In genomic region chr6:28812778-28813569, GRCh38 we compare ENCODE assay signal across 25 cellular contexts.
A peak's percentile ranks its signal among the peaks of the same experiment; 100 is the strongest.
DNase-seq lines count a peak whose midpoint lies in the region; ATAC-seq and TF ChIP-seq lines count a peak whose summit lies in the region.
"Had no signal": no experiment of that assay in that cellular context is flagged by ENCODE, and none has a peak within 500 bp of the region (broad histone marks: within the 10 kb centered on the region; RNA-seq: fewer than 3 reads in every experiment).

No MANE protein-coding gene starts in this region.

- H3K9me3 Mint-ChIP-seq in activated CD4-positive, alpha-beta T cell treated with anti-CD3 and anti-CD28 coated beads, Interleukin-2, amount 10 ng/mL, durations not matched to agents 7 days and 5 days, result peaks cover 11% of the 10 kb centered on the region
- H3K9me3 Mint-ChIP-seq in endodermal cell (no peaks in the 10 kb centered on the region), neural progenitor cell (peaks cover 21% of the 10 kb centered on the region), progenitor cell of endocrine pancreas (ENCODE audit: low read depth) (no peaks in the 10 kb centered on the region)

- H3K36me3 ChIP-seq in HUES64 (ENCODE audit: insufficient read depth, low read length), result no peaks in the 10 kb centered on the region
- H3K36me3 ChIP-seq in endodermal cell (ENCODE audit: control insufficient read depth, insufficient read depth, low read length), result no peaks in the 10 kb centered on the region
- H3K36me3 ChIP-seq in neural progenitor cell, result no peaks in the 10 kb centered on the region
- H3K36me3 ChIP-seq: adrenal gland, colonic mucosa, esophagus muscularis mucosa, lower lobe of right lung, SJCRH30 had no signal

- WGBS in HUES64, result 5% methylated on average over 29 of the region's 29 CpGs
- 9 to 10% methylated on average over 23 to 29 of the region's 29 CpGs for WGBS in endodermal cell (ENCODE audit: insufficient coverage in 1 of 2, insufficient read length in 1 of 2), 2 experiments

- H3K4me2 ChIP-seq in neural progenitor cell, result no peak overlapping the region

- H3K4me1 ChIP-seq in HUES64 (ENCODE audit: insufficient read depth, low read length) (peaks cover 35% of the 10 kb centered on the region), endodermal cell (ENCODE audit: control insufficient read depth, insufficient read depth, low read length) (no peaks in the 10 kb centered on the region), neural progenitor cell (peaks cover 23% of the 10 kb centered on the region)
- H3K4me1 ChIP-seq: adrenal gland, colonic mucosa, lower lobe of right lung, SJCRH30 had no signal

- H3K9ac ChIP-seq in HUES64 (ENCODE audit: low read depth, low read length) (no peak overlapping the region), endodermal cell (ENCODE audit: extremely low read depth, low read length, poor library complexity, severe bottlenecking) (no peak overlapping the region), neural progenitor cell (no peak overlapping the region)

- H3K27ac ChIP-seq in HUES64 (ENCODE audit: low read depth, low read length) (no peak overlapping the region), endodermal cell (ENCODE audit: low read depth, low read length) (no peak overlapping the region), neural progenitor cell (no peak overlapping the region)
- H3K27ac ChIP-seq: adrenal gland, colonic mucosa, esophagus muscularis mucosa, lower lobe of right lung, SJCRH30, VCaP had no signal

- H4K20me1 ChIP-seq in neural progenitor cell (ENCODE audit: low read depth), result peaks cover 87% of the 10 kb centered on the region

- H3K27me3 ChIP-seq in HUES64 (ENCODE audit: insufficient read depth, low read length) (peaks cover 100% of the 10 kb centered on the region), endodermal cell (ENCODE audit: control insufficient read depth, insufficient read depth, low read length, poor library complexity, severe bottlenecking) (peaks cover 97% of the 10 kb centered on the region), neural progenitor cell (peaks cover 100% of the 10 kb centered on the region)
- H3K27me3 ChIP-seq: SJCRH30 had no signal

- CTCF ChIA-PET in activated CD4-positive, alpha-beta T cell treated with anti-CD3 and anti-CD28 coated beads, Interleukin-2, amount 10 ng/mL, durations not matched to agents 7 days and 5 days (lab: Charles Lee), result no interaction called here

- no peaks in the 10 kb centered on the region for H3K79me2 ChIP-seq in neural progenitor cell (ENCODE audit: low read depth)

- H2AFZ ChIP-seq in neural progenitor cell (replicated peaks), result no peak overlapping the region

- DNase-seq in activated CD4-positive, alpha-beta T cell treated with anti-CD3 and anti-CD28 coated beads, Interleukin-2, amount 10 ng/mL, durations not matched to agents 7 days and 5 days, result no peak
- DNase-seq in activated CD4-positive, alpha-beta T cell treated with anti-CD3 and anti-CD28 coated beads for 48 hours, result no peak
- peak; percentile 58 for DNase-seq in endodermal cell
- no peak for DNase-seq in neural progenitor cell (ENCODE audit: low spot score)
- DNase-seq in progenitor cell of endocrine pancreas (ENCODE audit: low spot score, unreplicated experiment), result no peak
- DNase-seq in DMS153 (lab: John Stamatoyannopoulos, UW), result no peak
- no peak for DNase-seq in left colon
- DNase-seq: activated CD4-positive, alpha-beta memory T cell treated with anti-CD3 and anti-CD28 coated beads for 36 hours; activated CD8-positive, alpha-beta memory T cell treated with anti-CD3 and anti-CD28 coated beads, Interleukin-2, amount 50 U/mL, for 48 hours; activated effector memory CD4-positive, alpha-beta T cell treated with Interleukin-2 at 50 U/mL for 16 hours; adrenal gland; AML-193; colonic mucosa; DMS53; effector memory CD8-positive, alpha-beta T cell; lower lobe of right lung; NCI-H1694; NCI-H2171 treated with DMSO at 0.1 percent for 48 hours; NCI-H526; nucleus accumbens; SJCRH30; substantia nigra had no signal

- H3K9me3 ChIP-seq in HUES64 (ENCODE audit: insufficient read depth, low read depth, low read length), result no peaks in the 10 kb centered on the region
- no peaks in the 10 kb centered on the region for H3K9me3 ChIP-seq in endodermal cell (ENCODE audit: control insufficient read depth, low read length)
- no peaks in the 10 kb centered on the region for H3K9me3 ChIP-seq in neural progenitor cell (ENCODE audit: low read depth)
- H3K9me3 ChIP-seq: adrenal gland, colonic mucosa, esophagus muscularis mucosa, lower lobe of right lung, SJCRH30 had no signal

- intact Hi-C loops in left colon (cut with DNase I, micrococcal nuclease), result no loop called here

- TF ChIP-seq CTCF in endodermal cell (conservative IDR thresholded peaks at IDR 0.05), result no peak
- TF ChIP-seq CTCF in neural progenitor cell (IDR thresholded peaks at IDR 0.05), result no peak
- TF ChIP-seq CTCF in progenitor cell of endocrine pancreas (IDR thresholded peaks at IDR 0.05; ENCODE audit: unreplicated experiment), result no peak

- peaks cover 11% of the 10 kb centered on the region for H3K36me3 Mint-ChIP-seq in activated CD4-positive, alpha-beta T cell treated with anti-CD3 and anti-CD28 coated beads, Interleukin-2, amount 10 ng/mL, durations not matched to agents 7 days and 5 days (ENCODE audit: low read depth)
- H3K36me3 Mint-ChIP-seq in endodermal cell (ENCODE audit: low read depth), result no peaks in the 10 kb centered on the region
- no peaks in the 10 kb centered on the region for H3K36me3 Mint-ChIP-seq in neural progenitor cell
- no peaks in the 10 kb centered on the region for H3K36me3 Mint-ChIP-seq in progenitor cell of endocrine pancreas (ENCODE audit: insufficient read depth)

- peaks cover 20% of the 10 kb centered on the region for H3F3A ChIP-seq in neural progenitor cell (ENCODE audit: low read depth)

- peak overlapping the region; percentile 56 for H3K4me3 ChIP-seq in HUES64 (ENCODE audit: low read length)
- H3K4me3 ChIP-seq in endodermal cell (ENCODE audit: low read length), result peak overlapping the region; percentile 87
- no peak overlapping the region for H3K4me3 ChIP-seq in neural progenitor cell
- H3K4me3 ChIP-seq: adrenal gland, colonic mucosa, esophagus muscularis mucosa, lower lobe of right lung, SJCRH30 had no signal

- H3K4me1 Mint-ChIP-seq in activated CD4-positive, alpha-beta T cell treated with anti-CD3 and anti-CD28 coated beads, Interleukin-2, amount 10 ng/mL, durations not matched to agents 7 days and 5 days, result peaks cover 30% of the 10 kb centered on the region
- H3K4me1 Mint-ChIP-seq in endodermal cell, result peaks cover 29% of the 10 kb centered on the region
- H3K4me1 Mint-ChIP-seq in neural progenitor cell, result peaks cover 35% of the 10 kb centered on the region
- peaks cover 16% of the 10 kb centered on the region for H3K4me1 Mint-ChIP-seq in progenitor cell of endocrine pancreas (ENCODE audit: low read depth)

- peak overlapping the region; percentile 45 for H3K4me3 Mint-ChIP-seq in activated CD4-positive, alpha-beta T cell treated with anti-CD3 and anti-CD28 coated beads, Interleukin-2, amount 10 ng/mL, durations not matched to agents 7 days and 5 days
- peak overlapping the region; percentile 72 for H3K4me3 Mint-ChIP-seq in endodermal cell
- H3K4me3 Mint-ChIP-seq in neural progenitor cell, result peak overlapping the region; percentile 78
- no peak overlapping the region for H3K4me3 Mint-ChIP-seq in progenitor cell of endocrine pancreas (ENCODE audit: low read depth)
- H3K4me3 Mint-ChIP-seq: activated CD4-positive, alpha-beta memory T cell treated with anti-CD3 and anti-CD28 coated beads for 36 hours had no signal

- POLR2A ChIA-PET in activated CD4-positive, alpha-beta T cell treated with anti-CD3 and anti-CD28 coated beads, Interleukin-2, amount 10 ng/mL, durations not matched to agents 7 days and 5 days (lab: Charles Lee), result no interaction called here

- H3K27me3 Mint-ChIP-seq in activated CD4-positive, alpha-beta T cell treated with anti-CD3 and anti-CD28 coated beads, Interleukin-2, amount 10 ng/mL, durations not matched to agents 7 days and 5 days, result peaks cover 94% of the 10 kb centered on the region
- peaks cover 98% of the 10 kb centered on the region for H3K27me3 Mint-ChIP-seq in endodermal cell (ENCODE audit: insufficient read depth)
- peaks cover 97% of the 10 kb centered on the region for H3K27me3 Mint-ChIP-seq in neural progenitor cell (ENCODE audit: insufficient read depth, low read depth)
- H3K27me3 Mint-ChIP-seq in progenitor cell of endocrine pancreas, result peaks cover 98% of the 10 kb centered on the region

- peak overlapping the region; percentile 73 for H3K27ac Mint-ChIP-seq in activated CD4-positive, alpha-beta T cell treated with anti-CD3 and anti-CD28 coated beads, Interleukin-2, amount 10 ng/mL, durations not matched to agents 7 days and 5 days
- H3K27ac Mint-ChIP-seq in endodermal cell (no peak overlapping the region), neural progenitor cell (no peak overlapping the region), progenitor cell of endocrine pancreas (no peak overlapping the region)
- H3K27ac Mint-ChIP-seq: activated CD4-positive, alpha-beta memory T cell treated with anti-CD3 and anti-CD28 coated beads for 36 hours; effector memory CD8-positive, alpha-beta T cell had no signal

- ATAC-seq in left colon, result no peak
- ATAC-seq: effector memory CD8-positive, alpha-beta T cell; lower lobe of right lung had no signal
